ENCODE assay signal across 10 cellular contexts in the genomic region with DNA sequence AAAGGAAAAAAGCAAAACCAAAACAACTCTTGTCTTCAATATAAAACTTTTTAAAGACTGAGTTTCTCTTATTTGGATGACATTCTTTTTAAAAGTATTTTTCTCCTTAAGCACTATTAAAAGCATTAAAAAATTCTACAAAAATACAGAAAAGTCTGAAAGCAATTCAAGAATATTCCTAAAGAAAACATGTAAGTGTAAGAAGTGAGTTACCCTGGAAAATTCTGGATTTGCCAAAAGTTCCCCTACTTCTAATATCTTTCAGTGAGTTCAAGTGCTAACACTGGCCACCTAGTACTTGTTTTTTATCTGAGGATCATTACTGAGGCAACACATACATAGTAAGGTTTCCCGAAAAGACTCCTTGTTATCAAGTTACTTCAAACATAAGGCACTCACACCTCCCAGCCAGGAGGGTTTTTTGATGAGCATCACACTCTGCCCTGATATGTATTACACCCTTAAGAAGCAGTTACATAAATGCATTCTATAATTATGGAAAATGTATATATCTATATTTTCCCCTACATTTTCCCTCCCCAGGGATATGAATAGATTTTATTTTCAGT.
DNase-seq lines count a peak whose midpoint lies in the region; ATAC-seq and TF ChIP-seq lines count a peak whose summit lies in the region.
"Had no signal": no experiment of that assay in that cellular context is flagged by ENCODE, and none has a peak within 500 bp of the region (broad histone marks: within the 10 kb centered on the region; RNA-seq: fewer than 3 reads in every experiment).

No MANE protein-coding gene starts in this region.

- no peaks in the 10 kb centered on the region for H3K9me3 ChIP-seq in right cardiac atrium (ENCODE audit: control insufficient read depth, low read length)

- DNase-seq in NCI-H526 treated with DMSO at 0.1 percent for 48 hours (lab: John Stamatoyannopoulos, UW) = peak; percentile 28
- DNase-seq in right cardiac atrium = no peak
- no peak for DNase-seq in activated CD4-positive, CD25-positive, alpha-beta regulatory T cell (lab: John Stamatoyannopoulos, UW)
- DNase-seq: activated T-cell treated with anti-CD3 and anti-CD28 coated beads, Interleukin-2, amount 50 U/mL, for 48 hours; T-helper 2 cell had no signal

- H3K27ac ChIP-seq in right cardiac atrium (ENCODE audit: low read length) (no peak overlapping the region), skin epidermis (peak overlapping the region in 15 of 21 experiments; percentile 20 to 76 (median 59))

- intact Hi-C loops in right cardiac atrium (cut with DNase I) = no loop called here

- ATAC-seq in right cardiac atrium (no peak), HG03108 (IDR thresholded peaks at IDR 0.05; ENCODE audit: unreplicated experiment) (no peak), HG03045 (IDR thresholded peaks at IDR 0.05; ENCODE audit: unreplicated experiment) (no peak), HG02884 (IDR thresholded peaks at IDR 0.05; ENCODE audit: unreplicated experiment) (no peak)

- H3K4me3 ChIP-seq in right cardiac atrium (ENCODE audit: low read length) (peak overlapping the region; percentile 58), skin epidermis (peak overlapping the region in 1 of 7 experiments; percentile 3)

- H3K4me1 ChIP-seq in right cardiac atrium (ENCODE audit: control insufficient read depth, insufficient read depth, low read length) = no peaks in the 10 kb centered on the region

- H3K27me3 ChIP-seq in right cardiac atrium (ENCODE audit: control insufficient read depth, insufficient read depth) = no peaks in the 10 kb centered on the region

- WGBS in right cardiac atrium = 35% methylated on average over 1 of the region's 1 CpG

- TF ChIP-seq POLR2A in GM19099 (IDR thresholded peaks at IDR 0.05; ENCODE audit: extremely low read depth, insufficient read length, low read depth) = peak; percentile 11
